ENCODE assay signal across 27 cellular contexts in genomic region chr17:41284043-41284442, GRCh38. TPM values are rescaled to one million over a fixed set of nuclear protein-coding genes. Genes with fewer than 3 reads are reported as not detected.
A peak's percentile ranks its signal among the peaks of the same experiment; 100 is the strongest.
DNase-seq lines count a peak whose midpoint lies in the region; ATAC-seq and TF ChIP-seq lines count a peak whose summit lies in the region.
"Had no signal": no experiment of that assay in that cellular context is flagged by ENCODE, and none has a peak within 500 bp of the region (broad histone marks: within the 10 kb centered on the region; RNA-seq: fewer than 3 reads in every experiment).

No MANE protein-coding gene starts in this region.

- CTCF ChIA-PET in A673 (lab: Charles Lee) = no interaction called here

- no peak overlapping the region for H3K9ac ChIP-seq in mesenchymal stem cell (ENCODE audit: low read length)

- no peak overlapping the region for H4K91ac ChIP-seq in mesenchymal stem cell (ENCODE audit: low read length)

- no peak overlapping the region for H3K4ac ChIP-seq in mesenchymal stem cell (ENCODE audit: low read depth in 1 of 2, low read length in 2 of 2)

- no peak overlapping the region for H2AK5ac ChIP-seq in mesenchymal stem cell (ENCODE audit: low read length, severe bottlenecking)

- no peak overlapping the region for H2BK15ac ChIP-seq in mesenchymal stem cell (ENCODE audit: low read depth, poor library complexity, severe bottlenecking)

- no peaks in the 10 kb centered on the region for H3K79me1 ChIP-seq in mesenchymal stem cell (replicated peaks; ENCODE audit: low read length, poor library complexity, severe bottlenecking)

- BruUV-seq in A673 (replicated peaks; lab: Mats Ljungman, UMichigan) = no TSS peak

- POLR2A ChIA-PET in A673 (lab: Charles Lee; ENCODE audit: low non-redundant PET) = no interaction called here

- H3K4me3 ChIP-seq in A673 (ENCODE audit: low read depth, low read length, poor library complexity, severe bottlenecking) (no peak overlapping the region), mesenchymal stem cell (ENCODE audit: insufficient read depth in 1 of 2, low read depth in 1 of 2, low read length in 2 of 2) (no peak overlapping the region)
- H3K4me3 ChIP-seq: dorsolateral prefrontal cortex, stomach had no signal

- intact Hi-C loops in A673 (cut with micrococcal nuclease; ENCODE audit: unreplicated experiment) = no loop called here

- H3K27ac ChIP-seq in A673 (ENCODE audit: low read depth, low read length, poor library complexity, severe bottlenecking) = no peak overlapping the region
- peak overlapping the region; percentile 83 for H3K27ac ChIP-seq in mesenchymal stem cell (ENCODE audit: low read length, poor library complexity, severe bottlenecking)
- H3K27ac ChIP-seq: dorsolateral prefrontal cortex, RWPE1, stomach had no signal

- no peak overlapping the region for H2AFZ ChIP-seq in mesenchymal stem cell (ENCODE audit: low read depth, low read length)

- TF ChIP-seq CTCF in A673 (conservative IDR thresholded peaks at IDR 0.05; ENCODE audit: low read depth, low read length) (no peak), GM10266 (IDR thresholded peaks at IDR 0.05; ENCODE audit: control insufficient read depth, insufficient read depth, low read depth, missing control alignments) (no peak)

- no peak for ATAC-seq in HG02970 (IDR thresholded peaks at IDR 0.05; ENCODE audit: low FRiP score, unreplicated experiment)
- ATAC-seq: activated CD8-positive, alpha-beta T cell treated with anti-CD3 and anti-CD28 coated beads for 36 hours; activated T-cell treated with anti-CD3 and anti-CD28 coated beads, Interleukin-2, amount 50 U/mL, for 72 hours; esophagus mucosa had no signal

- peak overlapping the region; percentile 12 for H2BK5ac ChIP-seq in mesenchymal stem cell (ENCODE audit: low read depth, low read length, poor library complexity, severe bottlenecking)

- no peak overlapping the region for H3K14ac ChIP-seq in mesenchymal stem cell (ENCODE audit: low read length in 2 of 2)

- no peaks in the 10 kb centered on the region for H3K9me3 ChIP-seq in A673 (ENCODE audit: low read depth, low read length, poor library complexity, severe bottlenecking)
- H3K9me3 ChIP-seq in mesenchymal stem cell (ENCODE audit: control insufficient read depth, low read length) = no peaks in the 10 kb centered on the region

- no peak overlapping the region for H2BK12ac ChIP-seq in mesenchymal stem cell (ENCODE audit: low read length in 2 of 2)

- H4K8ac ChIP-seq in mesenchymal stem cell (ENCODE audit: low read length) = no peak overlapping the region

- H3K23ac ChIP-seq in mesenchymal stem cell (ENCODE audit: low read length in 2 of 2) = no peak overlapping the region

- no peaks in the 10 kb centered on the region for H3K36me3 ChIP-seq in A673 (ENCODE audit: insufficient read depth, low read length, poor library complexity, severe bottlenecking)
- no peaks in the 10 kb centered on the region for H3K36me3 ChIP-seq in mesenchymal stem cell (ENCODE audit: control insufficient read depth in 1 of 2, insufficient read depth in 2 of 2, low read depth in 1 of 2, low read length in 2 of 2)
- H3K36me3 ChIP-seq: stomach had no signal

- no peak overlapping the region for H3K18ac ChIP-seq in mesenchymal stem cell (ENCODE audit: low read depth in 1 of 2, low read length in 2 of 2)

- H3K4me2 ChIP-seq in mesenchymal stem cell (ENCODE audit: low read length, poor library complexity, severe bottlenecking) = no peak overlapping the region

- peak; percentile 52 for DNase-seq in A673 (ENCODE audit: low spot score)
- DNase-seq in GM10266 (ENCODE audit: extremely low spot score) = peak; percentile 0
- DNase-seq in SK-N-DZ (ENCODE audit: low spot score) = peak; percentile 0
- no peak for DNase-seq in mesenchymal stem cell
- DNase-seq in SW480 (ENCODE audit: low spot score) = no peak
- DNase-seq in activated effector memory CD4-positive, alpha-beta T cell treated with anti-CD3 and anti-CD28 coated beads, Interleukin-2, amount 50 U/mL, for 16 hours = no peak
- no peak for DNase-seq in activated CD8-positive, alpha-beta memory T cell treated with anti-CD3 and anti-CD28 coated beads for 24 hours
- DNase-seq: activated CD8-positive, alpha-beta T cell treated with anti-CD3 and anti-CD28 coated beads for 36 hours; activated naive CD8-positive, alpha-beta T cell treated with anti-CD3 and anti-CD28 coated beads for 36 hours; activated T-cell treated with anti-CD3 and anti-CD28 coated beads, Interleukin-2, amount 50 U/mL, for 72 hours; COR-L47; dorsolateral prefrontal cortex; H7; immature natural killer cell; mammary epithelial cell; NCI-H1694 treated with DMSO at 0.1 percent for 48 hours; NCI-H446; retina; stomach had no signal

- 24% methylated on average over 2 of the region's 3 CpGs for WGBS in mesenchymal stem cell

- no peak overlapping the region for H2BK120ac ChIP-seq in mesenchymal stem cell (ENCODE audit: low read depth, low read length)

- peaks cover 20% of the 10 kb centered on the region for H3K4me1 ChIP-seq in A673 (ENCODE audit: insufficient read depth, low read length, poor library complexity, severe bottlenecking)
- H3K4me1 ChIP-seq in mesenchymal stem cell (ENCODE audit: control insufficient read depth, insufficient read depth, low read depth, low read length) = peaks cover 1% of the 10 kb centered on the region
- H3K4me1 ChIP-seq: stomach had no signal

- H3K27me3 ChIP-seq in A673 (replicated peaks; ENCODE audit: insufficient read depth, low read depth, low read length, poor library complexity) = no peaks in the 10 kb centered on the region
- no peaks in the 10 kb centered on the region for H3K27me3 ChIP-seq in mesenchymal stem cell (ENCODE audit: control insufficient read depth in 1 of 2, insufficient read depth in 1 of 2, low read length in 2 of 2)

RNA-seq across cellular contexts. Expression of gene KRTAP9-7, which starts 8.5 kb away (rescaled TPM):
- not detected in 2 replicates for total RNA-seq in A673 (2021)
- polyA plus RNA-seq in SK-N-DZ (2014; cell fraction: cytosol; rRNA removed) = not detected in 2 replicates
- not detected in 2 replicates for polyA plus RNA-seq in SK-N-DZ (2014; cell fraction: nucleus; rRNA removed)
- polyA plus RNA-seq in mesenchymal stem cell (2013, experiment 1 of 2) = not detected
- polyA plus RNA-seq in mesenchymal stem cell (2013, experiment 2 of 2) = not detected
- total RNA-seq: activated CD8-positive, alpha-beta T cell treated with anti-CD3 and anti-CD28 coated beads for 36 hours; activated naive CD8-positive, alpha-beta T cell treated with anti-CD3 and anti-CD28 coated beads for 36 hours; activated T-cell treated with anti-CD3 and anti-CD28 coated beads, Interleukin-2, amount 50 U/mL, for 72 hours; bronchial epithelial cell; dorsolateral prefrontal cortex; esophagus mucosa; G401; H7; mammary epithelial cell; stomach; T-helper 1 cell treated with Interleukin-12 subunit alpha and Interleukin-12 subunit beta and Interleukin-4 antibody, amounts not matched to agents 30 ng/mL and 1 ng/mL, for 36 hours; ureter had no signal
- polyA plus RNA-seq: immature natural killer cell, mammary epithelial cell, neural cell, stomach had no signal

RNA-seq across cellular contexts. Expression of gene KRTAP29-1, which starts 18.6 kb away (rescaled TPM):
- not detected in 2 replicates for total RNA-seq in A673 (2021)
- polyA plus RNA-seq in SK-N-DZ (2014; cell fraction: cytosol; rRNA removed) = not detected in 2 replicates
- polyA plus RNA-seq in SK-N-DZ (2014; cell fraction: nucleus; rRNA removed) = not detected in 2 replicates
- not detected for polyA plus RNA-seq in mesenchymal stem cell (2013, experiment 1 of 2)
- not detected for polyA plus RNA-seq in mesenchymal stem cell (2013, experiment 2 of 2)
- total RNA-seq: activated CD8-positive, alpha-beta T cell treated with anti-CD3 and anti-CD28 coated beads for 36 hours; activated naive CD8-positive, alpha-beta T cell treated with anti-CD3 and anti-CD28 coated beads for 36 hours; activated T-cell treated with anti-CD3 and anti-CD28 coated beads, Interleukin-2, amount 50 U/mL, for 72 hours; bronchial epithelial cell; dorsolateral prefrontal cortex; esophagus mucosa; G401; H7; stomach; T-helper 1 cell treated with Interleukin-12 subunit alpha and Interleukin-12 subunit beta and Interleukin-4 antibody, amounts not matched to agents 30 ng/mL and 1 ng/mL, for 36 hours; ureter had no signal
- polyA plus RNA-seq: immature natural killer cell, mammary epithelial cell, neural cell, stomach had no signal

RNA-seq across cellular contexts. Expression of gene KRTAP9-6, which starts 18.9 kb away (rescaled TPM):
- not detected in 2 replicates for total RNA-seq in A673 (2021)
- polyA plus RNA-seq in SK-N-DZ (2014; cell fraction: cytosol; rRNA removed) = not detected in 2 replicates
- not detected in 2 replicates for polyA plus RNA-seq in SK-N-DZ (2014; cell fraction: nucleus; rRNA removed)
- polyA plus RNA-seq in mesenchymal stem cell (2013, experiment 1 of 2) = not detected
- polyA plus RNA-seq in mesenchymal stem cell (2013, experiment 2 of 2) = not detected
- total RNA-seq: activated CD8-positive, alpha-beta T cell treated with anti-CD3 and anti-CD28 coated beads for 36 hours; activated naive CD8-positive, alpha-beta T cell treated with anti-CD3 and anti-CD28 coated beads for 36 hours; activated T-cell treated with anti-CD3 and anti-CD28 coated beads, Interleukin-2, amount 50 U/mL, for 72 hours; bronchial epithelial cell; dorsolateral prefrontal cortex; esophagus mucosa; G401; H7; mammary epithelial cell; stomach; T-helper 1 cell treated with Interleukin-12 subunit alpha and Interleukin-12 subunit beta and Interleukin-4 antibody, amounts not matched to agents 30 ng/mL and 1 ng/mL, for 36 hours; ureter had no signal
- polyA plus RNA-seq: immature natural killer cell, mammary epithelial cell, neural cell, stomach had no signal

RNA-seq across cellular contexts. Expression of gene KRTAP16-1, which starts 25.1 kb away (rescaled TPM):
- total RNA-seq in A673 (2021) = not detected in 2 replicates
- not detected in 2 replicates for polyA plus RNA-seq in SK-N-DZ (2014; cell fraction: cytosol; rRNA removed)
- polyA plus RNA-seq in SK-N-DZ (2014; cell fraction: nucleus; rRNA removed) = not detected in 2 replicates
- not detected for polyA plus RNA-seq in mesenchymal stem cell (2013, experiment 1 of 2)
- polyA plus RNA-seq in mesenchymal stem cell (2013, experiment 2 of 2) = not detected
- total RNA-seq: activated CD8-positive, alpha-beta T cell treated with anti-CD3 and anti-CD28 coated beads for 36 hours; activated naive CD8-positive, alpha-beta T cell treated with anti-CD3 and anti-CD28 coated beads for 36 hours; activated T-cell treated with anti-CD3 and anti-CD28 coated beads, Interleukin-2, amount 50 U/mL, for 72 hours; bronchial epithelial cell; dorsolateral prefrontal cortex; esophagus mucosa; G401; H7; mammary epithelial cell; stomach; T-helper 1 cell treated with Interleukin-12 subunit alpha and Interleukin-12 subunit beta and Interleukin-4 antibody, amounts not matched to agents 30 ng/mL and 1 ng/mL, for 36 hours; ureter had no signal
- polyA plus RNA-seq: mammary epithelial cell, neural cell, stomach had no signal

RNA-seq across cellular contexts. Expression of gene KRTAP9-9, which starts 28.9 kb away (rescaled TPM):
- not detected in 2 replicates for total RNA-seq in A673 (2021)
- not detected in 2 replicates for polyA plus RNA-seq in SK-N-DZ (2014; cell fraction: cytosol; rRNA removed)
- not detected in 2 replicates for polyA plus RNA-seq in SK-N-DZ (2014; cell fraction: nucleus; rRNA removed)
- not detected for polyA plus RNA-seq in mesenchymal stem cell (2013, experiment 1 of 2)
- polyA plus RNA-seq in mesenchymal stem cell (2013, experiment 2 of 2) = not detected
- total RNA-seq: activated CD8-positive, alpha-beta T cell treated with anti-CD3 and anti-CD28 coated beads for 36 hours; activated naive CD8-positive, alpha-beta T cell treated with anti-CD3 and anti-CD28 coated beads for 36 hours; activated T-cell treated with anti-CD3 and anti-CD28 coated beads, Interleukin-2, amount 50 U/mL, for 72 hours; bronchial epithelial cell; dorsolateral prefrontal cortex; esophagus mucosa; G401; H7; mammary epithelial cell; stomach; T-helper 1 cell treated with Interleukin-12 subunit alpha and Interleukin-12 subunit beta and Interleukin-4 antibody, amounts not matched to agents 30 ng/mL and 1 ng/mL, for 36 hours; ureter had no signal
- polyA plus RNA-seq: immature natural killer cell, mammary epithelial cell, neural cell, stomach had no signal

Comparison
In these comparisons a context has a peak if more than half of its experiments do, and no peak if none do; other contexts are left out.
1. DNase-seq: peak in A673 (single experiment), GM10266 (single experiment) and SK-N-DZ (single experiment); none in mesenchymal stem cell (single experiment), SW480 (single experiment), activated effector memory CD4-positive, alpha-beta T cell treated with anti-CD3 and anti-CD28 coated beads, Interleukin-2, amount 50 U/mL, for 16 hours (single experiment) and activated CD8-positive, alpha-beta memory T cell treated with anti-CD3 and anti-CD28 coated beads for 24 hours (single experiment).